ENCODE assay signal across 8 cellular contexts in the genomic region with DNA sequence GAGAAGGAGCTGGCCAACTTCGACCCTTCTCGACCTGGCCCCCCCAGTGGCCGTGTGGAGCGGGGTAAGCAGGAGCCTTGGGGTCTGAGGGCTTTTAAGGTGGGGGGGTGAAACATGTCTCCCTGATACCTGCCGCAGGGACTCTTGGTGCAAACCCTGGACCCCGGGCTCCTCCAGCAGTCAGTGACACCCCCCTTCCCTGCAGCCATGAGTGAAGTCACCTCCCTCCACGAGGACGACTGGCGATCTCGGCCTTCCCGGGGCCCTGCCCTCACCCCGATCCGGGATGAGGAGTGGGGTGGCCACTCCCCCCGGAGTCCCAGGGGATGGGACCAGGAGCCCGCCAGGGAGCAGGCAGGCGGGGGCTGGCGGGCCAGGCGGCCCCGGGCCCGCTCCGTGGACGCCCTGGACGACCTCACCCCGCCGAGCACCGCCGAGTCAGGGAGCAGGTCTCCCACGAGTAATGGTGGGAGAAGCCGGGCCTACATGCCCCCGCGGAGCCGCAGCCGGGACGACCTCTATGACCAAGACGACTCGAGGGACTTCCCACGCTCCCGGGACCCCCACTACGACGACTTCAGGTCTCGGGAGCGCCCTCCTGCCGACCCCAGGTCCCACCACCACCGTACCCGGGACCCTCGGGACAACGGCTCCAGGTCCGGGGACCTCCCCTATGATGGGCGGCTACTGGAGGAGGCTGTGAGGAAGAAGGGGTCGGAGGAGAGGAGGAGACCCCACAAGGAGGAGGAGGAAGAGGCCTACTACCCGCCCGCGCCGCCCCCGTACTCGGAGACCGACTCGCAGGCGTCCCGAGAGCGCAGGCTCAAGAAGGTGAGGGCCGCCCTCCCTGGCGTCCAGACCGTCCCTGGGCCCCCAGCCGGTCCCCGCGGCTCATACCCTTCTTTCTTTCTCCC. TPM values are rescaled to one million over a fixed set of nuclear protein-coding genes. Genes with fewer than 3 reads are reported as not detected.
A peak's percentile ranks its signal among the peaks of the same experiment; 100 is the strongest.
DNase-seq lines count a peak whose midpoint lies in the region; ATAC-seq and TF ChIP-seq lines count a peak whose summit lies in the region.

No MANE protein-coding gene starts in this region.

- H3K27me3 Mint-ChIP-seq in immature natural killer cell (ENCODE audit: low read depth in 3 of 3) = peaks cover 14 to 21% (median 16%) of the 10 kb centered on the region in 3 donors

- peak overlapping the region; percentile 93 to 96 (median 94) for H3K4me3 Mint-ChIP-seq in immature natural killer cell

- 0 to 7% methylated on average over 11 to 61 of the region's 67 CpGs for WGBS in body of pancreas, 2 donors

- no peaks in the 10 kb centered on the region for H3K27me3 ChIP-seq in body of pancreas

- intact Hi-C loops in body of pancreas (cut with DNase I) = no loop called here

- peaks cover 0 to 15% of the 10 kb centered on the region in 2 donors for H3K36me3 ChIP-seq in body of pancreas (replicated peaks in 1 of 2; ENCODE audit: insufficient read depth in 1 of 2, low read depth in 2 of 2)

- DNase-seq in NCI-H1417 (lab: John Stamatoyannopoulos, UW) (peak; percentile 18 to 57 (median 54)), NCI-H1417 treated with DMSO at 0.1 percent for 48 hours (lab: John Stamatoyannopoulos, UW) (no peak), body of pancreas (peak; percentile 46 to 59 (median 56)), immature natural killer cell (peak in 1 of 3 donors; percentile 13), G401 (ENCODE audit: low spot score) (no peak)
- DNase-seq in stimulated activated CD4-positive, alpha-beta T cell treated with anti-CD3 and anti-CD28 coated beads, Interleukin-12 subunit alpha, Interleukin-12 subunit beta, amount 100 ng/mL, for 4 hours = peak; percentile 56

- in situ Hi-C loops in G401 (cut with HindIII; ENCODE audit: low sequenced_read_pairs) = no loop called here

- TF ChIP-seq POLR2A in body of pancreas (IDR thresholded peaks at IDR 0.05) = no peak

- ATAC-seq in SK-N-SH treated with all-trans-retinoic acid at 6 μM for 48 hours (peak; percentile 53), body of pancreas (no peak), GM21390 (IDR thresholded peaks at IDR 0.05; ENCODE audit: unreplicated experiment) (no peak)

- H3K4me3 ChIP-seq in body of pancreas = peak overlapping the region; percentile 32 to 62

- peaks cover 34% of the 10 kb centered on the region for H3K4me1 ChIP-seq in body of pancreas

- peak overlapping the region; percentile 92 to 97 (median 96) for H3K27ac Mint-ChIP-seq in immature natural killer cell

- H3K36me3 Mint-ChIP-seq in immature natural killer cell = peaks cover 1 to 10% (median 9%) of the 10 kb centered on the region in 3 donors

- peak overlapping the region; percentile 62 to 95 (median 93) for H3K27ac ChIP-seq in body of pancreas

- no peak for TF ChIP-seq CTCF in body of pancreas (IDR thresholded peaks at IDR 0.05)

- peaks cover 40 to 48% of the 10 kb centered on the region in 2 donors for H3K4me1 Mint-ChIP-seq in immature natural killer cell

- no peaks in the 10 kb centered on the region for H3K9me3 ChIP-seq in body of pancreas

- no peaks in the 10 kb centered on the region for H3K9me3 Mint-ChIP-seq in immature natural killer cell

TF ChIP-seq in SK-N-SH treated with all-trans-retinoic acid at 6 μM for 48 hours, 23 proteins besides CTCF, POLR2A, EP300 and RAD21:
- TF ChIP-seq TOX (CRISPR knock-in tag; IDR thresholded peaks at IDR 0.05; ENCODE audit: borderline replicate concordance) (no peak), ZFP3 (CRISPR knock-in tag; IDR thresholded peaks at IDR 0.05) (no peak), ZNF565 (CRISPR knock-in tag; conservative IDR thresholded peaks at IDR 0.05; ENCODE audit: low read depth) (no peak), ZNF70 (CRISPR knock-in tag; IDR thresholded peaks at IDR 0.05) (no peak), SNAI2 (CRISPR knock-in tag; IDR thresholded peaks at IDR 0.05) (no peak), CSDC2 (CRISPR knock-in tag; IDR thresholded peaks at IDR 0.05) (no peak), ZFP30 (CRISPR knock-in tag; IDR thresholded peaks at IDR 0.05) (no peak), OSR1 (CRISPR knock-in tag; IDR thresholded peaks at IDR 0.05) (no peak), ZC3H10 (CRISPR knock-in tag; IDR thresholded peaks at IDR 0.05) (no peak), ISL1 (CRISPR knock-in tag; IDR thresholded peaks at IDR 0.05) (no peak)
- TF ChIP-seq, protein P1, sequence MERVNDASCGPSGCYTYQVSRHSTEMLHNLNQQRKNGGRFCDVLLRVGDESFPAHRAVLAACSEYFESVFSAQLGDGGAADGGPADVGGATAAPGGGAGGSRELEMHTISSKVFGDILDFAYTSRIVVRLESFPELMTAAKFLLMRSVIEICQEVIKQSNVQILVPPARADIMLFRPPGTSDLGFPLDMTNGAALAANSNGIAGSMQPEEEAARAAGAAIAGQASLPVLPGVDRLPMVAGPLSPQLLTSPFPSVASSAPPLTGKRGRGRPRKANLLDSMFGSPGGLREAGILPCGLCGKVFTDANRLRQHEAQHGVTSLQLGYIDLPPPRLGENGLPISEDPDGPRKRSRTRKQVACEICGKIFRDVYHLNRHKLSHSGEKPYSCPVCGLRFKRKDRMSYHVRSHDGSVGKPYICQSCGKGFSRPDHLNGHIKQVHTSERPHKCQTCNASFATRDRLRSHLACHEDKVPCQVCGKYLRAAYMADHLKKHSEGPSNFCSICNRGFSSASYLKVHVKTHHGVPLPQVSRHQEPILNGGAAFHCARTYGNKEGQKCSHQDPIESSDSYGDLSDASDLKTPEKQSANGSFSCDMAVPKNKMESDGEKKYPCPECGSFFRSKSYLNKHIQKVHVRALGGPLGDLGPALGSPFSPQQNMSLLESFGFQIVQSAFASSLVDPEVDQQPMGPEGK (CRISPR knock-in tag; IDR thresholded peaks at IDR 0.05; ENCODE audit: borderline replicate concordance) = no peak
- TF ChIP-seq, protein P2, sequence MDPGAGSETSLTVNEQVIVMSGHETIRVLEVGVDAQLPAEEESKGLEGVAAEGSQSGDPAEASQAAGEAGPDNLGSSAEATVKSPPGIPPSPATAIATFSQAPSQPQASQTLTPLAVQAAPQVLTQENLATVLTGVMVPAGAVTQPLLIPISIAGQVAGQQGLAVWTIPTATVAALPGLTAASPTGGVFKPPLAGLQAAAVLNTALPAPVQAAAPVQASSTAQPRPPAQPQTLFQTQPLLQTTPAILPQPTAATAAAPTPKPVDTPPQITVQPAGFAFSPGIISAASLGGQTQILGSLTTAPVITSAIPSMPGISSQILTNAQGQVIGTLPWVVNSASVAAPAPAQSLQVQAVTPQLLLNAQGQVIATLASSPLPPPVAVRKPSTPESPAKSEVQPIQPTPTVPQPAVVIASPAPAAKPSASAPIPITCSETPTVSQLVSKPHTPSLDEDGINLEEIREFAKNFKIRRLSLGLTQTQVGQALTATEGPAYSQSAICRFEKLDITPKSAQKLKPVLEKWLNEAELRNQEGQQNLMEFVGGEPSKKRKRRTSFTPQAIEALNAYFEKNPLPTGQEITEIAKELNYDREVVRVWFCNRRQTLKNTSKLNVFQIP (CRISPR knock-in tag; IDR thresholded peaks at IDR 0.05; ENCODE audit: borderline replicate concordance, low read depth) = no peak
- TF ChIP-seq, protein P3, sequence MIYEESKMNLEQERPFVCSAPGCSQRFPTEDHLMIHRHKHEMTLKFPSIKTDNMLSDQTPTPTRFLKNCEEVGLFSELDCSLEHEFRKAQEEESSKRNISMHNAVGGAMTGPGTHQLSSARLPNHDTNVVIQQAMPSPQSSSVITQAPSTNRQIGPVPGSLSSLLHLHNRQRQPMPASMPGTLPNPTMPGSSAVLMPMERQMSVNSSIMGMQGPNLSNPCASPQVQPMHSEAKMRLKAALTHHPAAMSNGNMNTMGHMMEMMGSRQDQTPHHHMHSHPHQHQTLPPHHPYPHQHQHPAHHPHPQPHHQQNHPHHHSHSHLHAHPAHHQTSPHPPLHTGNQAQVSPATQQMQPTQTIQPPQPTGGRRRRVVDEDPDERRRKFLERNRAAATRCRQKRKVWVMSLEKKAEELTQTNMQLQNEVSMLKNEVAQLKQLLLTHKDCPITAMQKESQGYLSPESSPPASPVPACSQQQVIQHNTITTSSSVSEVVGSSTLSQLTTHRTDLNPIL (CRISPR knock-in tag; IDR thresholded peaks at IDR 0.05; ENCODE audit: low read depth) = no peak

RNA-seq across cellular contexts. Expression of a gene that starts 1.6 kb away (rescaled TPM):
- total RNA-seq in body of pancreas = 10 to 100 TPM; 76.8 to 91.3 TPM
- 10 to 100 TPM in 1 of 3 donors, 1 to 10 TPM in 1, under 1 TPM in 1; 0.29 to 10.4 (median 7.6) TPM for polyA plus RNA-seq in immature natural killer cell
- 90.7 and 98.8 TPM in 2 replicates for total RNA-seq in G401 (2014; rRNA removed; shearing (Covaris generic))

RNA-seq across cellular contexts. Expression of a gene that starts 15.2 kb away (rescaled TPM):
- total RNA-seq in body of pancreas = not detected
- polyA plus RNA-seq in immature natural killer cell = 1 to 10 TPM in 1 of 3 donors, not detected in 2; 1.1 TPM
- not detected in 2 replicates for total RNA-seq in G401 (2014; rRNA removed; shearing (Covaris generic))

RNA-seq across cellular contexts. Expression of a gene that starts 18.4 kb away (rescaled TPM):
- total RNA-seq in body of pancreas = 10 to 100 TPM; 67.5 to 80.1 TPM
- polyA plus RNA-seq in immature natural killer cell = 10 to 100 TPM in 2 of 3 donors, 1 to 10 TPM in 1; 5.3 to 14.2 (median 11.8) TPM
- total RNA-seq in G401 (2014; rRNA removed; shearing (Covaris generic)) = 16.7 and 18.7 TPM in 2 replicates

RNA-seq across cellular contexts. Expression of a gene that starts 24.8 kb away (rescaled TPM):
- total RNA-seq in body of pancreas = 1 to 10 TPM in 1 of 2 donors, not detected in 1; 1.6 TPM
- polyA plus RNA-seq in immature natural killer cell = not detected
- total RNA-seq in G401 (2014; rRNA removed; shearing (Covaris generic)) = not detected in 2 replicates

RNA-seq across cellular contexts. Expression of a gene that starts 38.6 kb away (rescaled TPM):
- not detected for total RNA-seq in body of pancreas
- not detected for polyA plus RNA-seq in immature natural killer cell
- total RNA-seq in G401 (2014; rRNA removed; shearing (Covaris generic)) = not detected in 2 replicates

Comparison
In these comparisons a context has a peak if more than half of its experiments do, and no peak if none do; other contexts are left out.
1. DNase-seq: peak in NCI-H1417 (3 of 3), body of pancreas (4 of 4) and stimulated activated CD4-positive, alpha-beta T cell treated with anti-CD3 and anti-CD28 coated beads, Interleukin-12 subunit alpha, Interleukin-12 subunit beta, amount 100 ng/mL, for 4 hours (single experiment); none in NCI-H1417 treated with DMSO at 0.1 percent for 48 hours (single experiment) and G401 (single experiment).